In the genomic region with DNA sequence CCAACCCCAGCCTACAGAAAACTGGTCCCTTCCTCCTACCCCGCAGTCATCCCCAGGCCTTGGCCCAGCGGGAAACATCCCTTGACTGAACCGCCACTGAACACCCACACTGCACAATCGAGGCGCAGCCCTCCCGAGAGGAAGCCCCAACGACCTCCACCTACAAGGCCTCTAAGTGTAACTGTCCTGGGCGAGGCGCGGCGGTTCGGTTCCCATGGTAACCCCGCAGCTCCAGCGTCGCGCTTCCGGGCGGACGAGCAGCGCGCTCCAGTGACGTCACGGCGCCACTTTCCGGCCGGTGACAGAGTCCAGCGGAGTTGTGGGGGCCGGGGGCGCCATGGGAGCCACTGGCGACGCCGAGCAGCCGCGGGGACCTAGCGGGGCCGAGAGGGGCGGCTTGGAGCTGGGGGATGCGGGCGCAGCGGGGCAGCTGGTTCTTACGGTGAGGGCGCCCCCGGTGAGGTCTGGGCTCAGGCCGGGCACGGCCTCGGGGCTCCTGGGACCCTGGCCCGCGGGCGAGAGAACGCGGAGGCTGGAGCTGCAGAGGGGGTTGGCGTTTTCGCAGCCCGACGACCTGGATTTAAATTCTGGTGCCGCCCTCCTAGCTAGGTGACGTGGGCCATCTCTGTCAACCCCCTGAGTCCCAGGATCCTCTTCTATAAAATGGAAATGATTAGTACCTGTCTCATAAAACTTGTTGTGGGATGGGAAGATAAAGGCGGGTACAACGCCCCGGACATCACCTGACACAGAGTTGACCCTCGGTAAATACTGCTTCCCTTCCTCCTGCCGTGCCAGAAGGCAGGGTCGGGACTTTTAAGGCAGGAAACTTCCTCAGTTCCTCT, we compare ENCODE assay signal across 8 cellular contexts.
A peak's percentile ranks its signal among the peaks of the same experiment; 100 is the strongest.
DNase-seq lines count a peak whose midpoint lies in the region; ATAC-seq and TF ChIP-seq lines count a peak whose summit lies in the region.

A gene with protein sequence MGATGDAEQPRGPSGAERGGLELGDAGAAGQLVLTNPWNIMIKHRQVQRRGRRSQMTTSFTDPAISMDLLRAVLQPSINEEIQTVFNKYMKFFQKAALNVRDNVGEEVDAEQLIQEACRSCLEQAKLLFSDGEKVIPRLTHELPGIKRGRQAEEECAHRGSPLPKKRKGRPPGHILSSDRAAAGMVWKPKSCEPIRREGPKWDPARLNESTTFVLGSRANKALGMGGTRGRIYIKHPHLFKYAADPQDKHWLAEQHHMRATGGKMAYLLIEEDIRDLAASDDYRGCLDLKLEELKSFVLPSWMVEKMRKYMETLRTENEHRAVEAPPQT (plus strand): TSS at position 287 of the 845 bp plus-strand sequence. CDS start 51 bp downstream, at position 338.
A gene (minus strand): TSS at position 216 of the 845 bp plus-strand sequence. CDS start 1,908 bp downstream, outside the sequence.

- DNase-seq in AG09319 (ENCODE audit: extremely low read depth, low read depth) (peak; percentile 49), NCI-H446 treated with DMSO at 0.1 percent for 48 hours (lab: John Stamatoyannopoulos, UW) (peak; percentile 70)
- peak; percentile 83 to 85 for DNase-seq in activated CD4-positive, alpha-beta T cell treated with anti-CD3 and anti-CD28 coated beads for 4 hours
- peak; percentile 63 to 71 for DNase-seq in stimulated activated CD4-positive, alpha-beta T cell treated with anti-CD3 and anti-CD28 coated beads, Interleukin-1b, Interleukin-23, amount 100 ng/mL, for 1 hour (ENCODE audit: low read depth in 2 of 2)

- H3K27ac ChIP-seq in cingulate gyrus (ENCODE audit: low read depth, low read length) (peak within 1 kb of the TSS; percentile 82), layer of hippocampus (ENCODE audit: low read depth, low read length) (peak within 1 kb of the TSS; percentile 86)

- H3K27me3 ChIP-seq in layer of hippocampus (ENCODE audit: control insufficient read depth, insufficient read depth, low read length): no peaks in the 10 kb centered on the region

- ATAC-seq in GM19025 (IDR thresholded peaks at IDR 0.05; ENCODE audit: low read depth, unreplicated experiment) (peak; percentile 82), HG03280 (IDR thresholded peaks at IDR 0.05; ENCODE audit: unreplicated experiment) (peak; percentile 88)

- TF ChIP-seq CTCF in AG09319 (IDR thresholded peaks at IDR 0.05; ENCODE audit: low read depth, low read length): no peak

Comparison
In these comparisons a context has a peak if more than half of its experiments do, and no peak if none do; other contexts are left out.
1. Peak in every context shown above with its lines: DNase-seq, ATAC-seq and H3K27ac ChIP-seq.